Comparison of ENCODE assay signal across 1 cellular context in the genomic region with DNA sequence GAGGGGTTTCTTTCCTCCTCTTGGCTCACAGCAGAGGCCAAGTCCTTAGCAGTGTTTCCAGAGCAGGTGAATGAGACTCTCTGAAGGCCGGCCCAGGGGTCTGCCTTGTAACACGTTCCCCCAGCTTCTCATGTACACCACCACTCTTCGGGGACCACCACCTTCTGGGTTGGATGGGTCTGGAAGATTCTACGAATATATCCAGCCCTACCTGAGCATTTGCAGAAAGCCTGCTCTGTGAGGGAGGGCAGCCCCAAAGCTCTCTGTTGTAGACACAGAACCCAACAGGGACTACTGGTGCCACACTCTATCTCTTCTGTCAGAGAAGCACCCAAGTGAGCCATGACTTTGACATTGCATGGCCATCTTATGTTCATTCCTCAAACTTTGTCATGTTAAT.
TF ChIP-seq lines count a peak whose summit lies in the region.

No MANE protein-coding gene starts in this region.

TF ChIP-seq in IMR-90, 13 proteins besides CTCF, POLR2A, EP300 and RAD21:
- TF ChIP-seq, protein P1, sequence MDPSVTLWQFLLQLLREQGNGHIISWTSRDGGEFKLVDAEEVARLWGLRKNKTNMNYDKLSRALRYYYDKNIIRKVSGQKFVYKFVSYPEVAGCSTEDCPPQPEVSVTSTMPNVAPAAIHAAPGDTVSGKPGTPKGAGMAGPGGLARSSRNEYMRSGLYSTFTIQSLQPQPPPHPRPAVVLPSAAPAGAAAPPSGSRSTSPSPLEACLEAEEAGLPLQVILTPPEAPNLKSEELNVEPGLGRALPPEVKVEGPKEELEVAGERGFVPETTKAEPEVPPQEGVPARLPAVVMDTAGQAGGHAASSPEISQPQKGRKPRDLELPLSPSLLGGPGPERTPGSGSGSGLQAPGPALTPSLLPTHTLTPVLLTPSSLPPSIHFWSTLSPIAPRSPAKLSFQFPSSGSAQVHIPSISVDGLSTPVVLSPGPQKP (IDR thresholded peaks at IDR 0.05; ENCODE audit: borderline replicate concordance, low read depth, low read length): no peak
- TF ChIP-seq BHLHE40 (IDR thresholded peaks at IDR 0.05; ENCODE audit: low read depth, low read length): no peak
- no peak for TF ChIP-seq NFE2L2 (IDR thresholded peaks at IDR 0.05; ENCODE audit: low read depth, low read length)
- TF ChIP-seq, protein P2, sequence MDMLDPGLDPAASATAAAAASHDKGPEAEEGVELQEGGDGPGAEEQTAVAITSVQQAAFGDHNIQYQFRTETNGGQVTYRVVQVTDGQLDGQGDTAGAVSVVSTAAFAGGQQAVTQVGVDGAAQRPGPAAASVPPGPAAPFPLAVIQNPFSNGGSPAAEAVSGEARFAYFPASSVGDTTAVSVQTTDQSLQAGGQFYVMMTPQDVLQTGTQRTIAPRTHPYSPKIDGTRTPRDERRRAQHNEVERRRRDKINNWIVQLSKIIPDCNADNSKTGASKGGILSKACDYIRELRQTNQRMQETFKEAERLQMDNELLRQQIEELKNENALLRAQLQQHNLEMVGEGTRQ (IDR thresholded peaks at IDR 0.05; ENCODE audit: low read depth, low read length): no peak
- TF ChIP-seq CEBPB (IDR thresholded peaks at IDR 0.05; ENCODE audit: low read depth, low read length): no peak
- no peak for TF ChIP-seq SMC3 (IDR thresholded peaks at IDR 0.05; ENCODE audit: low read depth, low read length)
- TF ChIP-seq RCOR1 (IDR thresholded peaks at IDR 0.05; ENCODE audit: insufficient replicate concordance, low read length): no peak
- no peak for TF ChIP-seq CHD1 (IDR thresholded peaks at IDR 0.05; ENCODE audit: low read depth, low read length)
- TF ChIP-seq FOS (IDR thresholded peaks at IDR 0.05; ENCODE audit: low read depth, low read length): no peak
- no peak for TF ChIP-seq MXI1 (IDR thresholded peaks at IDR 0.05; ENCODE audit: borderline replicate concordance, low read depth, low read length)
- TF ChIP-seq MAZ (IDR thresholded peaks at IDR 0.05; ENCODE audit: borderline replicate concordance, low read depth, low read length): no peak
- no peak for TF ChIP-seq MAFK (IDR thresholded peaks at IDR 0.05; ENCODE audit: low read depth, low read length)
- no peak for TF ChIP-seq RFX5 (IDR thresholded peaks at IDR 0.05; ENCODE audit: low read depth, low read length)
